8 cellular contexts compared by ENCODE assay signal in genomic region chr6:42564496-42564890, GRCh38. TPM values are rescaled to one million over a fixed set of nuclear protein-coding genes. Genes with fewer than 3 reads are reported as not detected.
DNase-seq lines count a peak whose midpoint lies in the region; ATAC-seq, FAIRE-seq and TF ChIP-seq lines count a peak whose summit lies in the region.

No MANE protein-coding gene starts in this region.

- peak; percentile 6 for ATAC-seq in HG02623 (IDR thresholded peaks at IDR 0.05; ENCODE audit: unreplicated experiment)
- ATAC-seq in GM21825 (IDR thresholded peaks at IDR 0.05; ENCODE audit: unreplicated experiment) = no peak

- peak overlapping the region; percentile 83 for H3K4me3 Mint-ChIP-seq in Calu3 (ENCODE audit: low read depth, unreplicated experiment)

- no TSS peak for BruUV-seq in Calu3 (replicated peaks; lab: Mats Ljungman, UMichigan)

- H3K27me3 Mint-ChIP-seq in Calu3 (ENCODE audit: unreplicated experiment) = no peaks in the 10 kb centered on the region

- peak overlapping the region; percentile 83 for H3K9ac ChIP-seq in SK-N-MC (ENCODE audit: insufficient read length)

- H3K27ac Mint-ChIP-seq in Calu3 (ENCODE audit: unreplicated experiment) = peak overlapping the region; percentile 70

- no peak for TF ChIP-seq CTCF in Calu3 (IDR thresholded peaks at IDR 0.05; ENCODE audit: unreplicated experiment)
- no peak for TF ChIP-seq CTCF in fibroblast of the aortic adventitia (IDR thresholded peaks at IDR 0.05; ENCODE audit: insufficient read depth, low read length)
- TF ChIP-seq CTCF in retinal pigment epithelial cell (conservative IDR thresholded peaks at IDR 0.05; ENCODE audit: low read depth, low read length) = no peak

- H3K27ac ChIP-seq in SK-N-MC = no peak overlapping the region

- no peak for DNase-seq in Calu3
- DNase-seq in SK-N-MC (ENCODE audit: low read depth, low spot score) = no peak
- no peak for DNase-seq in fibroblast of the aortic adventitia (ENCODE audit: low read depth)
- DNase-seq in retinal pigment epithelial cell (ENCODE audit: low read depth) = no peak
- DNase-seq in activated CD8-positive, alpha-beta memory T cell treated with anti-CD3 and anti-CD28 coated beads, Interleukin-2, amount 50 U/mL, for 48 hours = no peak
- no peak for DNase-seq in GM19239 (ENCODE audit: insufficient read length, low spot score)

- H3K9me3 ChIP-seq in SK-N-MC (ENCODE audit: low read depth, low read length) = no peaks in the 10 kb centered on the region

- no peaks in the 10 kb centered on the region for H3K9me3 Mint-ChIP-seq in Calu3 (ENCODE audit: low read depth, unreplicated experiment)

- no peak for FAIRE-seq in GM19239 (lab: Jason Lieb, UNC)

- H3K36me3 ChIP-seq in SK-N-MC (ENCODE audit: insufficient read depth, low read length) = peaks cover 14% of the 10 kb centered on the region

- H3K36me3 Mint-ChIP-seq in Calu3 (ENCODE audit: insufficient read depth, unreplicated experiment) = peaks cover 36% of the 10 kb centered on the region

- CTCF ChIA-PET in Calu3 (lab: Charles Lee) = interaction anchor here (0.5 to 3.9 kb wide), 10 partner anchors 17 to 381 kb away, joined by 3 to 27 read pairs (median 3); no protein-coding TSS in a partner anchor

- peak overlapping the region; percentile 86 for H3K4me3 ChIP-seq in SK-N-MC
- peak overlapping the region; percentile 99 for H3K4me3 ChIP-seq in fibroblast of the aortic adventitia (ENCODE audit: low read depth, low read length)
- H3K4me3 ChIP-seq in retinal pigment epithelial cell (ENCODE audit: low read length) = peak overlapping the region; percentile 97

- H3K4me1 Mint-ChIP-seq in Calu3 (ENCODE audit: low read depth, unreplicated experiment) = peaks cover 17% of the 10 kb centered on the region

- intact Hi-C loops in Calu3 (cut with micrococcal nuclease; ENCODE audit: unreplicated experiment) = loop anchor here (10.0 kb wide), 1 partner anchor 310 kb away; the partner anchor contains the start of gene RPL7L1

RNA-seq across cellular contexts. Expression of gene UBR2, which starts 0.7 kb away (rescaled TPM):
- total RNA-seq in Calu3 (2022) = 32.4 and 32.9 TPM in 2 replicates
- 28.9 and 35.9 TPM in 2 replicates for total RNA-seq in fibroblast of the aortic adventitia (ENCODE audit: low replicate concordance)
